ENCODE assay signal across 9 cellular contexts in the genomic region with DNA sequence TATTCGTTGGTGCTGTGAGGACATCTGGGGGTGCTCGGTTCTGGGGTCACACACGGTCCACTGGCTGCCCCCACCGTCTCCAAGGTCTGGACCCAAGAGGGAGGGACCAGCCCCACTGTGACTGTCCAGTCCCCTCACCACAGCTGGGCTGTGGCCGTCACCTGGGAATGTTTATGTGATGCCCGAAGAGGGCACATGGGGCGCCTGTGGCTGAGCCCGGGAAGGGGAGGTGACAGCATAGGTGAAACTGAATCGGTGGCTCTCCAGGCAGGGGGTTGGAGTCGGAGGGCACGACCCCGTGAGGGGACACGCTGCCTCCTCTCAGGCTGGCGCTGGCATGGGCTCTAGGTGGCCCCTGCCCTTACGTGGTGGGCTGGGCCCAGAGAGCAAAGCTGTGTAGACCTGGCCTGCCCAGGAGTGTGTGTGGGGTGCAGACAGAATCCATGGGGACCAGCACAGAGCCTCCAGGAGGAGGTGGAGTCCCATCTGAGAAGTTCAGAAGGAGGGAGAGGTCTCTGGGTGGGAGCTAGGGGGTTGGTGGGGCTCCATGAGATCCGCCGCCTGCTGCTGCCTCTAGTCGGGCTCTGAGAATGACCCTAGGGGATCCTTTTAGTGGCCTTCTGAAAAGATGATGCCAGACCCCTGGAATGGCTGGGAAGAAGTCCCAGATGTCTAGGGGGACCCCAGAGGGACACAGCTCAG. TPM values are rescaled to one million over a fixed set of nuclear protein-coding genes. Genes with fewer than 3 reads are reported as not detected.
A peak's percentile ranks its signal among the peaks of the same experiment; 100 is the strongest.
DNase-seq lines count a peak whose midpoint lies in the region; ATAC-seq and TF ChIP-seq lines count a peak whose summit lies in the region.
"Had no signal": no experiment of that assay in that cellular context is flagged by ENCODE, and none has a peak within 500 bp of the region (broad histone marks: within the 10 kb centered on the region; RNA-seq: fewer than 3 reads in every experiment).

No MANE protein-coding gene starts in this region.

- H2AFZ ChIP-seq in trophoblast cell (ENCODE audit: insufficient read depth, low read length, poor library complexity), result no peak overlapping the region

- no peak for DNase-seq in CD8-positive, alpha-beta T cell
- DNase-seq in T-cell (no peak), esophagus squamous epithelium (lab: John Stamatoyannopoulos, UW) (no peak), trophoblast cell (no peak), medulla oblongata (ENCODE audit: extremely low spot score) (no peak)
- DNase-seq in stimulated activated CD8-positive, alpha-beta memory T cell treated with anti-CD3 and anti-CD28 coated beads, Interleukin-4, amount 100 ng/mL, for 48 hours, result no peak
- DNase-seq: effector memory CD4-positive, alpha-beta T cell had no signal

- no peak overlapping the region for H3K27ac Mint-ChIP-seq in CD8-positive, alpha-beta T cell
- H3K27ac Mint-ChIP-seq in T-cell, result no peak overlapping the region

- intact Hi-C loops in CD8-positive, alpha-beta T cell (cut with DNase I, micrococcal nuclease), result no loop called here
- intact Hi-C loops in esophagus squamous epithelium (cut with DNase I), result no loop called here

- H3K23ac ChIP-seq in trophoblast cell (ENCODE audit: low read length), result no peak overlapping the region

- peak overlapping the region; percentile 72 for H3K14ac ChIP-seq in trophoblast cell (ENCODE audit: low read length)

- H3K4ac ChIP-seq in trophoblast cell (ENCODE audit: low read depth, low read length), result peak overlapping the region; percentile 84

- H2BK120ac ChIP-seq in trophoblast cell (ENCODE audit: insufficient read depth, low read length, poor library complexity), result peak overlapping the region; percentile 55

- no peak for TF ChIP-seq POLR2A in esophagus squamous epithelium (IDR thresholded peaks at IDR 0.05)

- no peak for TF ChIP-seq CTCF in CD8-positive, alpha-beta T cell (IDR thresholded peaks at IDR 0.05)
- no peak for TF ChIP-seq CTCF in esophagus squamous epithelium (IDR thresholded peaks at IDR 0.05)

- no peaks in the 10 kb centered on the region for H3K36me3 ChIP-seq in CD8-positive, alpha-beta T cell (ENCODE audit: insufficient read depth, low read length)
- H3K36me3 ChIP-seq in esophagus squamous epithelium (peaks cover 0 to 19% (median 0%) of the 10 kb centered on the region in 3 donors), trophoblast cell (ENCODE audit: control insufficient read depth in 1 of 2, insufficient read depth in 2 of 2, low read length in 2 of 2) (peaks cover 20 to 26% of the 10 kb centered on the region in 2 experiments)

- H3K4me3 ChIP-seq in CD8-positive, alpha-beta T cell (ENCODE audit: low read depth, low read length), result no peak overlapping the region
- peak overlapping the region; percentile 58 to 84 (median 68) for H3K4me3 ChIP-seq in esophagus squamous epithelium
- H3K4me3 ChIP-seq in trophoblast cell (ENCODE audit: low read depth, low read length), result peak overlapping the region; percentile 20

- H4K8ac ChIP-seq in trophoblast cell (ENCODE audit: low read depth, low read length), result peak overlapping the region; percentile 27

- peak overlapping the region; percentile 91 for H2AK5ac ChIP-seq in trophoblast cell (ENCODE audit: low read length)

- CTCF ChIA-PET in CD8-positive, alpha-beta T cell (lab: Charles Lee), result no interaction called here
- CTCF ChIA-PET in T-cell (lab: Charles Lee), result no interaction called here

- H4K91ac ChIP-seq in trophoblast cell (ENCODE audit: low read depth, low read length), result peak overlapping the region; percentile 95

- H3K18ac ChIP-seq in trophoblast cell (ENCODE audit: low read length), result peak overlapping the region; percentile 83

- peaks cover 13% of the 10 kb centered on the region for H3K9me3 Mint-ChIP-seq in CD8-positive, alpha-beta T cell
- peaks cover 0 to 15% (median 8%) of the 10 kb centered on the region in 3 donors for H3K9me3 Mint-ChIP-seq in T-cell

- peaks cover 27% of the 10 kb centered on the region for H3K27me3 Mint-ChIP-seq in CD8-positive, alpha-beta T cell (ENCODE audit: low read depth)
- H3K27me3 Mint-ChIP-seq in T-cell, result peaks cover 23 to 40% of the 10 kb centered on the region in 2 donors

- no peaks in the 10 kb centered on the region for H3K9me3 ChIP-seq in CD8-positive, alpha-beta T cell (ENCODE audit: low read length)
- peaks cover 0 to 4% (median 0%) of the 10 kb centered on the region in 3 donors for H3K9me3 ChIP-seq in esophagus squamous epithelium
- H3K9me3 ChIP-seq in trophoblast cell (ENCODE audit: insufficient read depth, low read depth, low read length), result peaks cover 4% of the 10 kb centered on the region

- no peak overlapping the region for H4K12ac ChIP-seq in trophoblast cell (ENCODE audit: low read depth, low read length)

- H3K9ac ChIP-seq in trophoblast cell (ENCODE audit: low read length), result peak overlapping the region; percentile 2

- H3K27me3 ChIP-seq in CD8-positive, alpha-beta T cell (ENCODE audit: insufficient read depth, low read length), result peaks cover 9% of the 10 kb centered on the region
- H3K27me3 ChIP-seq in esophagus squamous epithelium (peaks cover 0 to 29% (median 0%) of the 10 kb centered on the region in 4 donors), trophoblast cell (ENCODE audit: insufficient read depth, low read length) (no peaks in the 10 kb centered on the region)

- peak overlapping the region; percentile 61 for H2BK12ac ChIP-seq in trophoblast cell (ENCODE audit: low read length)

- H3K4me1 Mint-ChIP-seq in CD8-positive, alpha-beta T cell (ENCODE audit: low read depth), result peaks cover 10% of the 10 kb centered on the region
- peaks cover 5 to 16% (median 12%) of the 10 kb centered on the region in 3 donors for H3K4me1 Mint-ChIP-seq in T-cell

- H3K36me3 Mint-ChIP-seq in CD8-positive, alpha-beta T cell, result no peaks in the 10 kb centered on the region
- peaks cover 6% of the 10 kb centered on the region for H3K36me3 Mint-ChIP-seq in T-cell

- H3K79me2 ChIP-seq in trophoblast cell (ENCODE audit: control insufficient read depth, insufficient read depth, low read length, poor library complexity), result peaks cover 25% of the 10 kb centered on the region

- H3K79me1 ChIP-seq in trophoblast cell (ENCODE audit: low read length), result peaks cover 29% of the 10 kb centered on the region

- no peak overlapping the region for H3K27ac ChIP-seq in CD8-positive, alpha-beta T cell (ENCODE audit: low read depth, low read length)
- H3K27ac ChIP-seq in esophagus squamous epithelium (peak overlapping the region; percentile 82 to 90 (median 88)), trophoblast cell (ENCODE audit: low read depth, low read length) (peak overlapping the region; percentile 78)

- WGBS in esophagus squamous epithelium, 2 donors, result 40 to 46% methylated on average over 1 to 6 of the region's 18 CpGs
- WGBS in trophoblast cell (ENCODE audit: extremely low coverage, insufficient coverage, insufficient read length), result no CpG with 5 or more reads among the region's 18 CpGs

- peak overlapping the region; percentile 56 for H3K4me3 Mint-ChIP-seq in CD8-positive, alpha-beta T cell
- H3K4me3 Mint-ChIP-seq in T-cell, result peak overlapping the region; percentile 54 to 69 (median 55)

- H2BK5ac ChIP-seq in trophoblast cell (ENCODE audit: low read depth, low read length, poor library complexity), result peak overlapping the region; percentile 50

- no peak for ATAC-seq in CD8-positive, alpha-beta T cell
- no peak for ATAC-seq in T-cell (replicated peaks in 1 of 4)
- no peak for ATAC-seq in HG02588 (IDR thresholded peaks at IDR 0.05; ENCODE audit: unreplicated experiment)
- ATAC-seq in HG03135 (IDR thresholded peaks at IDR 0.05; ENCODE audit: unreplicated experiment), result no peak

- H3K4me1 ChIP-seq in CD8-positive, alpha-beta T cell (ENCODE audit: insufficient read depth, low read length), result peaks cover 5% of the 10 kb centered on the region
- H3K4me1 ChIP-seq in esophagus squamous epithelium, result peaks cover 45 to 83% (median 49%) of the 10 kb centered on the region in 3 donors
- H3K4me1 ChIP-seq in trophoblast cell (ENCODE audit: control insufficient read depth in 1 of 2, insufficient read depth in 2 of 2, low read length in 2 of 2), result peaks cover 48 to 57% of the 10 kb centered on the region in 2 experiments

- peak overlapping the region; percentile 58 for H3K4me2 ChIP-seq in trophoblast cell (ENCODE audit: low read length)

- POLR2A ChIA-PET in CD8-positive, alpha-beta T cell (lab: Charles Lee), result no interaction called here
- POLR2A ChIA-PET in T-cell (lab: Charles Lee), result no interaction called here

RNA-seq across cellular contexts. Expression of a gene that starts 1.8 kb away (rescaled TPM):
- not detected for total RNA-seq in CD8-positive, alpha-beta T cell
- total RNA-seq in T-cell, result under 1 TPM in 3 of 5 donors, not detected in 2; 0.20 to 0.89 (median 0.35) TPM
- total RNA-seq in esophagus squamous epithelium, result 10 to 100 TPM; 35.5 to 57.1 (median 51.2) TPM
- 46.7 and 48.1 TPM in 2 replicates for polyA plus RNA-seq in trophoblast cell (2013)

RNA-seq across cellular contexts. Expression of a gene that starts 51.9 kb away (rescaled TPM):
- 10 to 100 TPM; 58.7 to 66.4 TPM for total RNA-seq in CD8-positive, alpha-beta T cell
- 100 to 1,000 TPM; 113 to 199 (median 193) TPM for total RNA-seq in T-cell
- total RNA-seq in esophagus squamous epithelium, result 100 to 1,000 TPM; 137 to 156 (median 140) TPM
- 96.3 and 98.3 TPM in 2 replicates for polyA plus RNA-seq in trophoblast cell (2013)

Comparison
In these comparisons a context has a peak if more than half of its experiments do, and no peak if none do; other contexts are left out.
1. RNA of a gene that starts 1.8 kb away (total RNA-seq): 35.5 to 57.1 TPM in esophagus squamous epithelium; 0.20 to 0.89 TPM in T-cell and not detected in CD8-positive, alpha-beta T cell; every median in the first group is over 10 times any median in the second.